ENCODE assay signal across 2 cellular contexts in genomic region chr16:81237942-81238295, GRCh38.
TF ChIP-seq lines count a peak whose summit lies in the region.

No MANE protein-coding gene starts in this region.

TF ChIP-seq in HCT116, 20 proteins besides CTCF, POLR2A, EP300 and RAD21:
- TF ChIP-seq, protein P1, sequence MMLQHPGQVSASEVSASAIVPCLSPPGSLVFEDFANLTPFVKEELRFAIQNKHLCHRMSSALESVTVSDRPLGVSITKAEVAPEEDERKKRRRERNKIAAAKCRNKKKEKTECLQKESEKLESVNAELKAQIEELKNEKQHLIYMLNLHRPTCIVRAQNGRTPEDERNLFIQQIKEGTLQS (IDR thresholded peaks at IDR 0.05): no peak
- no peak for TF ChIP-seq JUND (IDR thresholded peaks at IDR 0.05)
- no peak for TF ChIP-seq ZBTB33 (IDR thresholded peaks at IDR 0.05; ENCODE audit: extremely low read depth, insufficient replicate concordance, low read length)
- no peak for TF ChIP-seq REST (IDR thresholded peaks at IDR 0.05; ENCODE audit: low read depth)
- TF ChIP-seq SIN3A (IDR thresholded peaks at IDR 0.05; ENCODE audit: low read depth): no peak
- no peak for TF ChIP-seq MAX (IDR thresholded peaks at IDR 0.05)
- no peak for TF ChIP-seq CBX3 (IDR thresholded peaks at IDR 0.05; ENCODE audit: low read depth)
- TF ChIP-seq EZH2 (IDR thresholded peaks at IDR 0.05): no peak

TF ChIP-seq in HepG2, 621 proteins besides CTCF, POLR2A, EP300 and RAD21:
- TF ChIP-seq ZNF484 (CRISPR knock-in tag; IDR thresholded peaks at IDR 0.05; ENCODE audit: borderline replicate concordance, low read depth) (no peak), ELF4 (CRISPR knock-in tag; IDR thresholded peaks at IDR 0.05; ENCODE audit: borderline replicate concordance) (0 out of 2 replicates have a peak, but pooled peaks have one; percentile 37), PHF21A (CRISPR knock-in tag; IDR thresholded peaks at IDR 0.05) (0 out of 2 replicates have a peak, but pooled peaks have one; percentile 27)
TF ChIP-seq in HepG2: peak in this region for 2.
